20 cellular contexts compared by ENCODE assay signal in genomic region chr2:155273314-155273713, GRCh38.
DNase-seq lines count a peak whose midpoint lies in the region; ATAC-seq, FAIRE-seq and TF ChIP-seq lines count a peak whose summit lies in the region.
"Had no signal": no experiment of that assay in that cellular context is flagged by ENCODE, and none has a peak within 500 bp of the region (broad histone marks: within the 10 kb centered on the region; RNA-seq: fewer than 3 reads in every experiment).

No MANE protein-coding gene starts in this region.

- ATAC-seq in GM18870 (IDR thresholded peaks at IDR 0.05; ENCODE audit: unreplicated experiment) (peak; percentile 64), GM19467 (IDR thresholded peaks at IDR 0.05; ENCODE audit: unreplicated experiment) (peak; percentile 51), HG02981 (IDR thresholded peaks at IDR 0.05; ENCODE audit: unreplicated experiment) (peak; percentile 64), HG03432 (IDR thresholded peaks at IDR 0.05; ENCODE audit: unreplicated experiment) (peak; percentile 64), HG02870 (IDR thresholded peaks at IDR 0.05; ENCODE audit: unreplicated experiment) (no peak)

- DNase-seq in D721Med (ENCODE audit: insufficient read length, low spot score) (no peak), NCI-H2107 (lab: John Stamatoyannopoulos, UW) (no peak), prostate gland (ENCODE audit: low spot score) (no peak)
- DNase-seq: C1 segment of cervical spinal cord; Calu3; CD4-positive, alpha-beta memory T cell; COR-L47; DMS153; DND-41; GM23248; H7; HCEC 1CT had no signal

- no peaks in the 10 kb centered on the region for H3K9me3 ChIP-seq in prostate gland

- no peak for FAIRE-seq in D721Med (lab: Jason Lieb, UNC)
- FAIRE-seq: G401.6, GM12892, H1 had no signal

- WGBS in prostate gland, result 55% methylated on average over 2 of the region's 2 CpGs

- H3K27ac ChIP-seq in prostate gland, result no peak overlapping the region
- H3K27ac ChIP-seq: GM23248 had no signal

- intact Hi-C loops in prostate gland (cut with DNase I), result no loop called here

- no peaks in the 10 kb centered on the region for H3K4me1 ChIP-seq in prostate gland (replicated peaks)

- no peaks in the 10 kb centered on the region for H3K27me3 ChIP-seq in prostate gland (replicated peaks; ENCODE audit: insufficient read depth)

- H3K4me3 ChIP-seq in prostate gland, result no peak overlapping the region
- H3K4me3 ChIP-seq: GM23248 had no signal

- TF ChIP-seq POLR2A in prostate gland (IDR thresholded peaks at IDR 0.05), result no peak

- no peak for TF ChIP-seq CTCF in D721Med (IDR thresholded peaks at IDR 0.05; ENCODE audit: insufficient read depth, missing control alignments)
- TF ChIP-seq CTCF in prostate gland (IDR thresholded peaks at IDR 0.05), result no peak

- no peaks in the 10 kb centered on the region for H3K36me3 ChIP-seq in prostate gland
